9 cellular contexts compared by ENCODE assay signal in genomic region chr12:122067966-122068365, GRCh38. TPM values are rescaled to one million over a fixed set of nuclear protein-coding genes. Genes with fewer than 3 reads are reported as not detected.
A peak's percentile ranks its signal among the peaks of the same experiment; 100 is the strongest.
DNase-seq lines count a peak whose midpoint lies in the region; ATAC-seq and TF ChIP-seq lines count a peak whose summit lies in the region.
"Had no signal": no experiment of that assay in that cellular context is flagged by ENCODE, and none has a peak within 500 bp of the region (broad histone marks: within the 10 kb centered on the region; RNA-seq: fewer than 3 reads in every experiment).

No MANE protein-coding gene starts in this region.

- H3K79me2 ChIP-seq in DND-41 (ENCODE audit: insufficient read depth, low read length) (no peaks in the 10 kb centered on the region), osteoblast (ENCODE audit: insufficient read depth, low read length) (no peaks in the 10 kb centered on the region)

- intact Hi-C loops in dorsolateral prefrontal cortex (cut with DNase I): no loop called here

- no peak overlapping the region for H3K27ac Mint-ChIP-seq in activated naive CD8-positive, alpha-beta T cell

- peaks cover 29% of the 10 kb centered on the region for H3K4me1 Mint-ChIP-seq in activated naive CD8-positive, alpha-beta T cell (ENCODE audit: low read depth)

- H3K27me3 ChIP-seq in DND-41 (ENCODE audit: insufficient read depth, low read length, poor library complexity) (no peaks in the 10 kb centered on the region), osteoblast (ENCODE audit: insufficient read depth, low read length) (no peaks in the 10 kb centered on the region), dorsolateral prefrontal cortex (no peaks in the 10 kb centered on the region)

- H3K27me3 Mint-ChIP-seq in activated naive CD8-positive, alpha-beta T cell: no peaks in the 10 kb centered on the region

- no peak overlapping the region for H3K4me3 ChIP-seq in DND-41 (ENCODE audit: low read depth in 1 of 2, low read length in 2 of 2)
- no peak overlapping the region for H3K4me3 ChIP-seq in osteoblast (ENCODE audit: insufficient read depth, low read length)
- H3K4me3 ChIP-seq in dorsolateral prefrontal cortex: no peak overlapping the region

- H3K27ac ChIP-seq in DND-41 (ENCODE audit: low read length): no peak overlapping the region
- H3K27ac ChIP-seq in osteoblast (ENCODE audit: low read depth, low read length): no peak overlapping the region
- H3K27ac ChIP-seq in dorsolateral prefrontal cortex: no peak overlapping the region

- TF ChIP-seq CTCF in DND-41 (IDR thresholded peaks at IDR 0.05; ENCODE audit: borderline replicate concordance, extremely low read depth, low read length, poor library complexity, severe bottlenecking) (no peak), osteoblast (IDR thresholded peaks at IDR 0.05; ENCODE audit: extremely low read depth, low read depth, low read length) (no peak), dorsolateral prefrontal cortex (IDR thresholded peaks at IDR 0.05 in 54 of 56, conservative IDR thresholded peaks at IDR 0.05 in 2 of 56; ENCODE audit: low read depth in 1 of 56, partially characterized antibody in 56 of 56) (no peak)

- H3K4me1 ChIP-seq in DND-41 (ENCODE audit: insufficient read depth, low read length): no peaks in the 10 kb centered on the region
- H3K4me1 ChIP-seq in osteoblast (ENCODE audit: insufficient read depth, low read length): peaks cover 47% of the 10 kb centered on the region

- H3K4me2 ChIP-seq in DND-41 (ENCODE audit: insufficient read depth, low read length): no peak overlapping the region
- peak overlapping the region; percentile 45 for H3K4me2 ChIP-seq in osteoblast (ENCODE audit: insufficient read depth, low read length)

- H3K36me3 ChIP-seq in DND-41 (ENCODE audit: insufficient read depth, low read length) (no peaks in the 10 kb centered on the region), osteoblast (ENCODE audit: insufficient read depth, low read length) (no peaks in the 10 kb centered on the region)

- H3K9me3 ChIP-seq in DND-41 (ENCODE audit: insufficient read depth, low read length, severe bottlenecking) (no peaks in the 10 kb centered on the region), osteoblast (ENCODE audit: low read depth, low read length) (no peaks in the 10 kb centered on the region)

- peak overlapping the region; percentile 57 for H3K4me3 Mint-ChIP-seq in activated naive CD8-positive, alpha-beta T cell

- H3K9me3 Mint-ChIP-seq in activated naive CD8-positive, alpha-beta T cell (ENCODE audit: low read depth): no peaks in the 10 kb centered on the region

- no peaks in the 10 kb centered on the region for H4K20me1 ChIP-seq in DND-41 (ENCODE audit: insufficient read depth, low read length)
- H4K20me1 ChIP-seq in osteoblast (ENCODE audit: insufficient read depth, low read length): no peaks in the 10 kb centered on the region

- H3K9ac ChIP-seq in DND-41 (ENCODE audit: low read depth, low read length): no peak overlapping the region

- H2AFZ ChIP-seq in DND-41 (ENCODE audit: low read depth, low read length) (no peak overlapping the region), osteoblast (ENCODE audit: low read length) (no peak overlapping the region)

- H3K36me3 Mint-ChIP-seq in activated naive CD8-positive, alpha-beta T cell: no peaks in the 10 kb centered on the region

- ATAC-seq in DND-41 (ENCODE audit: insufficient read depth, low read depth): peak; percentile 22; the same call in 2 of the 3 replicates
- ATAC-seq in GM19463 (IDR thresholded peaks at IDR 0.05; ENCODE audit: unreplicated experiment): peak; percentile 72
- ATAC-seq in HG03565 (IDR thresholded peaks at IDR 0.05; ENCODE audit: unreplicated experiment): peak; percentile 56
- ATAC-seq in GM21526 (IDR thresholded peaks at IDR 0.05; ENCODE audit: low FRiP score, unreplicated experiment): no peak
- ATAC-seq: HCT116 had no signal

- DNase-seq in DND-41 (peak; percentile 52), osteoblast (ENCODE audit: insufficient read length, low spot score, missing footprints) (peak; percentile 82), dorsolateral prefrontal cortex (no peak), NCI-H187 (lab: John Stamatoyannopoulos, UW) (no peak)

RNA-seq across cellular contexts. Expression of gene MLXIP, which starts 10.6 kb away (rescaled TPM):
- total RNA-seq in osteoblast (12.7 and 14.1 TPM in 2 replicates), dorsolateral prefrontal cortex (10 to 100 TPM; 22.2 to 78.4 (median 49.7) TPM)

RNA-seq across cellular contexts. Expression of gene BCL7A, which starts 46.3 kb away (rescaled TPM):
- total RNA-seq in osteoblast: 4.4 and 4.7 TPM in 2 replicates
- total RNA-seq in dorsolateral prefrontal cortex: 10 to 100 TPM; 25.2 to 50.3 (median 39.4) TPM

Comparison
In these comparisons a context has a peak if more than half of its experiments do, and no peak if none do; other contexts are left out.
1. DNase-seq: peak in DND-41 (single experiment) and osteoblast (single experiment); none in dorsolateral prefrontal cortex (0 of 10) and NCI-H187 (0 of 2).